Comparison of ENCODE assay signal across 18 cellular contexts in the genomic region with DNA sequence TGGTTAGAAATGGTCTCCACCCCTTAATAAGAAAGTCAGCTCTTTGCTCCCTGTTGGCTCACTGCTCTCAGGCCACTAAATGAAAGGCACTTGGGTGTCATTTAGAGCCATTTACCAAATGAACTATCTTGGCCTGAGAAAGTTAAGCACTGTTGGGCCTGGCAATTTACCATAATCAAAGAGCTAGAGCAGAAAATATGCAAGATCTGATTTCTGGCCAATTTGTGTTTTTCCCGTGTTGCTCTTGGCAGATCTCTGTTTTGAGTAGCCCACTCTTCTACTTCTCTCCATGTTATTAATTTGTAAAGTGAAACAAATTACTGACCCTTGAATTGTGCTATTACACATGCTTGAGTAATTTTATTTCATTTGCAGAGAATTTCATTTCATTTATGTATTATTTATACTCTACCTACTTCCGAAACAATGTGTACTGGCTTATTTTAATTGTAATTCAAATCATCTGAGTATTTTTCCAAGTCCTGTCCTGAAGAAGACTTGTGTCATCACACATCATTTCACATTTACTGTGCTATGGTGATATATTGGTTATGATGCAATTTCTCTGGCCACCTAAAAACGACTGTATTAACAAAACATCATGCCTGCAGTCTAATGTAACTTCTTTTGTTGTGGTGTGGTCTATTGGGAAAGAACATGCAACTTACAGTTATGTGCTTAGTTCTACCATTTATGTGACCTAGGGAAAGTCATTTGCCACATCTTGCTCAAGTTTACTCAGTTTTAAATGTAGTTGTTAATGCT.
DNase-seq lines count a peak whose midpoint lies in the region; ATAC-seq, FAIRE-seq and TF ChIP-seq lines count a peak whose summit lies in the region.
"Had no signal": no experiment of that assay in that cellular context is flagged by ENCODE, and none has a peak within 500 bp of the region (broad histone marks: within the 10 kb centered on the region; RNA-seq: fewer than 3 reads in every experiment).

No MANE protein-coding gene starts in this region.

- H3K9me3 Mint-ChIP-seq in endothelial cell (ENCODE audit: unreplicated experiment) (no peaks in the 10 kb centered on the region), nephron progenitor cell (no peaks in the 10 kb centered on the region)
- H3K9me3 Mint-ChIP-seq: activated B cell treated with CpG ODN at 0.5 μM for 24 hours; activated CD4-positive, alpha-beta memory T cell treated with anti-CD3 and anti-CD28 coated beads for 36 hours; activated naive CD8-positive, alpha-beta T cell treated with anti-CD3 and anti-CD28 coated beads, Interleukin-2, amount 50 U/mL, for 24 hours had no signal

- H3K27me3 Mint-ChIP-seq in endothelial cell (ENCODE audit: unreplicated experiment) (no peaks in the 10 kb centered on the region), nephron progenitor cell (ENCODE audit: low read depth, poor library complexity) (no peaks in the 10 kb centered on the region)
- H3K27me3 Mint-ChIP-seq: activated B cell treated with CpG ODN at 0.5 μM for 24 hours; activated CD4-positive, alpha-beta memory T cell treated with anti-CD3 and anti-CD28 coated beads for 36 hours; activated naive CD8-positive, alpha-beta T cell treated with anti-CD3 and anti-CD28 coated beads, Interleukin-2, amount 50 U/mL, for 24 hours had no signal

- TF ChIP-seq CTCF in endothelial cell (IDR thresholded peaks at IDR 0.05; ENCODE audit: unreplicated experiment) (no peak), nephron progenitor cell (IDR thresholded peaks at IDR 0.05) (no peak), omental fat pad (IDR thresholded peaks at IDR 0.05) (no peak)

- peak; percentile 8 for DNase-seq in GM04503 (ENCODE audit: low read depth)
- DNase-seq in NCI-H446 (lab: John Stamatoyannopoulos, UW), result peak; percentile 20 to 54
- DNase-seq in endothelial cell (ENCODE audit: low spot score), result no peak
- DNase-seq in nephron progenitor cell, result no peak
- no peak for DNase-seq in omental fat pad (ENCODE audit: low spot score)
- DNase-seq in GM19240 (ENCODE audit: insufficient read length, low spot score), result no peak
- no peak for DNase-seq in HTR-8/SVneo (ENCODE audit: insufficient read length, low spot score)
- DNase-seq: activated B cell treated with CpG ODN at 0.5 μM for 24 hours; activated CD4-positive, alpha-beta memory T cell treated with anti-CD3 and anti-CD28 coated beads for 36 hours; activated gamma-delta T cell; activated naive CD8-positive, alpha-beta T cell treated with anti-CD3 and anti-CD28 coated beads, Interleukin-2, amount 50 U/mL, for 24 hours; DMS 273 treated with DMSO at 0.1 percent for 48 hours; gastrocnemius medialis; stimulated activated CD4-positive, alpha-beta T cell treated with anti-CD3 and anti-CD28 coated beads, Interleukin-4, amount 100 ng/mL, for 24 hours; stimulated activated naive CD8-positive, alpha-beta T cell treated with anti-CD3 and anti-CD28 coated beads, Interleukin-15, Interleukin-2, amounts not matched to agents 100 U/mL and 50 U/mL, for 24 hours had no signal

- no peak for ATAC-seq in omental fat pad (ENCODE audit: low FRiP score)
- no peak for ATAC-seq in HG02870 (IDR thresholded peaks at IDR 0.05; ENCODE audit: unreplicated experiment)
- ATAC-seq: activated naive CD8-positive, alpha-beta T cell treated with anti-CD3 and anti-CD28 coated beads, Interleukin-2, amount 50 U/mL, for 24 hours; gastrocnemius medialis; stimulated activated naive CD8-positive, alpha-beta T cell treated with anti-CD3 and anti-CD28 coated beads, Interleukin-15, Interleukin-2, amounts not matched to agents 100 U/mL and 50 U/mL, for 24 hours had no signal

- no peaks in the 10 kb centered on the region for H3K36me3 Mint-ChIP-seq in endothelial cell (ENCODE audit: low read depth, unreplicated experiment)
- H3K36me3 Mint-ChIP-seq in nephron progenitor cell (ENCODE audit: low read depth), result no peaks in the 10 kb centered on the region
- H3K36me3 Mint-ChIP-seq: activated CD4-positive, alpha-beta memory T cell treated with anti-CD3 and anti-CD28 coated beads for 36 hours had no signal

- H3K27ac Mint-ChIP-seq in endothelial cell (ENCODE audit: unreplicated experiment) (peak overlapping the region; percentile 77), nephron progenitor cell (peak overlapping the region; percentile 96)
- H3K27ac Mint-ChIP-seq: activated B cell treated with CpG ODN at 0.5 μM for 24 hours; activated CD4-positive, alpha-beta memory T cell treated with anti-CD3 and anti-CD28 coated beads for 36 hours; activated naive CD8-positive, alpha-beta T cell treated with anti-CD3 and anti-CD28 coated beads, Interleukin-2, amount 50 U/mL, for 24 hours had no signal

- no peak overlapping the region for H3K4me3 Mint-ChIP-seq in endothelial cell (ENCODE audit: unreplicated experiment)
- H3K4me3 Mint-ChIP-seq in nephron progenitor cell, result no peak overlapping the region
- H3K4me3 Mint-ChIP-seq: activated B cell treated with CpG ODN at 0.5 μM for 24 hours; activated CD4-positive, alpha-beta memory T cell treated with anti-CD3 and anti-CD28 coated beads for 36 hours; activated naive CD8-positive, alpha-beta T cell treated with anti-CD3 and anti-CD28 coated beads, Interleukin-2, amount 50 U/mL, for 24 hours had no signal

- no peak for FAIRE-seq in HTR-8/SVneo (lab: Jason Lieb, UNC)
- FAIRE-seq: G401.6, keratinocyte had no signal

- H3K4me1 Mint-ChIP-seq in endothelial cell (ENCODE audit: unreplicated experiment) (peaks cover 24% of the 10 kb centered on the region), nephron progenitor cell (peaks cover 55% of the 10 kb centered on the region)
- H3K4me1 Mint-ChIP-seq: activated B cell treated with CpG ODN at 0.5 μM for 24 hours; activated naive CD8-positive, alpha-beta T cell treated with anti-CD3 and anti-CD28 coated beads, Interleukin-2, amount 50 U/mL, for 24 hours had no signal

Comparison
In these comparisons a context has a peak if more than half of its experiments do, and no peak if none do; other contexts are left out.
1. DNase-seq: peak in GM04503 (single experiment) and NCI-H446 (2 of 2); none in endothelial cell (single experiment), nephron progenitor cell (single experiment), omental fat pad (single experiment), GM19240 (single experiment) and HTR-8/SVneo (single experiment).